Comparison of ENCODE assay signal across 8 cellular contexts in the genomic region with DNA sequence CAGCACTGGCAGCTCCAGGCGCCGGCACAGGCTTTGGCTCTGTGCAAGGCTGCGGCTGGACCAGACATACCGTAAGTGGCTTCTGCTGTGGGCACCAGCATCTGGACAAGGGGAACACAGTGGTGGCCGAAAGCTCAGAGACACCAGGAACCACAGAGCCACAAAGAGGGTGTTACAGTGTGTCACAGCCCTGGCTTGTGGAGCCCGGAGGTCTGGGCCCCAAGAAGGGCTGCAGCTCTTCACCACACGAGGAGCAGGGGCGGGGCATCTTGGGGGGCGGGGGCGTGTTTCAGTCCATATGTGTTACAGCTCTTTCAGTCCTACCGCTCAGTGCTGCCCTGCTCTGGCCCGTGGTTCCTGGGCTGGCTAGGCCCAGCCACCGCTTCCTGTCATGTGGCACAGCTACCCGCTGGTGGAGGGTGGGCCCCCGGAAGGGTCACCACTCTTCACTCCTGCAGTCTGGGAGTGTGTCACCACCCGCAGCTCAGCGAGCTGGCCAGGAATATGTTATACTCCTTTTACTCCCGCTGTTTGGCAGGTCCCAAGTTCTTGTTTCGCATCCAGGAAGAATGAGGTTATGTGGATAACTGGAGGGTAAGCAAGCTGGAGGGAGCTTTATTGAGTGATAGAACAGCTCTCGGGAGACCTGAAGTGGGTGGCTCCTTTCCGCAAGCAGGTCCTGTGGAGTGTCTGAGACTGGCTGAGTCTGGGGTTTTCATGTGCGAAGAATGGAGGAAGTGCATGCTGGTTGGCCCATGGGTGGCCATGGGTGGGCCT. TPM values are rescaled to one million over a fixed set of nuclear protein-coding genes. Genes with fewer than 3 reads are reported as not detected.
DNase-seq lines count a peak whose midpoint lies in the region; ATAC-seq, FAIRE-seq and TF ChIP-seq lines count a peak whose summit lies in the region.

No MANE protein-coding gene starts in this region.

- H3K27me3 ChIP-seq in BE2C = no peaks in the 10 kb centered on the region
- H3K27me3 ChIP-seq in HepG2 (ENCODE audit: control insufficient read depth in 1 of 2, insufficient read depth in 2 of 2, low read length in 2 of 2) = no peaks in the 10 kb centered on the region; a peak in 1 of 5 replicates

- CTCF ChIA-PET in HepG2 (lab: Yijun Ruan, JAX; ENCODE audit: low intra/inter-chr PET ratio, low total read pairs) = no interaction called here

- H3K9ac ChIP-seq in SK-N-MC (ENCODE audit: insufficient read length) = peak overlapping the region; percentile 67
- H3K9ac ChIP-seq in HepG2 (ENCODE audit: insufficient read depth, low read depth, low read length) = peak overlapping the region; percentile 85

- H3K79me2 ChIP-seq in HepG2 (ENCODE audit: insufficient read depth, low read length) = peaks cover 15% of the 10 kb centered on the region

- H3K36me3 ChIP-seq in BE2C = no peaks in the 10 kb centered on the region
- no peaks in the 10 kb centered on the region for H3K36me3 ChIP-seq in SK-N-MC (ENCODE audit: insufficient read depth, low read length)
- no peaks in the 10 kb centered on the region for H3K36me3 ChIP-seq in HepG2 (replicated peaks in 1 of 2; ENCODE audit: control insufficient read depth in 1 of 2, insufficient read depth in 2 of 2, low read length in 2 of 2)

- in situ Hi-C loops in HepG2 (cut with HindIII; ENCODE audit: extremely low pct_ligation_motif_present, low pct_unique_long_range_greater_than_20kb) = no loop called here

- 0% methylated on average over 3 of the region's 22 CpGs for WGBS in HepG2 (ENCODE audit: low lambda C conversion rate)

- H3K27ac ChIP-seq in SK-N-MC = peak overlapping the region; percentile 96
- H3K27ac ChIP-seq in caudate nucleus (ENCODE audit: low read depth, low read length) = peak overlapping the region; percentile 52
- peak overlapping the region; percentile 87 for H3K27ac ChIP-seq in HepG2 (ENCODE audit: extremely low read length, insufficient read depth, low read length)

- TF ChIP-seq EP300 in HepG2 (IDR thresholded peaks at IDR 0.05; ENCODE audit: low read depth in 2 of 2, low read length in 2 of 2) (peak in 1 of 2 experiments; percentile 1; a peak in 1 of 4 replicates), HepG2 (CRISPR knock-in tag; IDR thresholded peaks at IDR 0.05; ENCODE audit: borderline replicate concordance) (no peak)

- peak; percentile 91 for ATAC-seq in HepG2
- no peak for ATAC-seq in GM18519 (IDR thresholded peaks at IDR 0.05; ENCODE audit: low FRiP score, unreplicated experiment)

- peak overlapping the region; percentile 91 for H3K4me2 ChIP-seq in HepG2 (ENCODE audit: low read depth, low read length)

- peak; percentile 95 to 99 for TF ChIP-seq POLR2A in HepG2 (IDR thresholded peaks at IDR 0.05; ENCODE audit: insufficient read depth in 1 of 2, low read depth in 2 of 2, low read length in 2 of 2)

- H4K20me1 ChIP-seq in HepG2 (ENCODE audit: insufficient read depth, low read length) = no peaks in the 10 kb centered on the region

- peak; percentile 15; the same call in 1 of the 2 replicates for TF ChIP-seq RAD21 in HepG2 (CRISPR knock-in tag; IDR thresholded peaks at IDR 0.05)

- intact Hi-C loops in HepG2 (cut with micrococcal nuclease; ENCODE audit: unreplicated experiment) = no loop called here

- no peak overlapping the region for H3K4me3 ChIP-seq in BE2C (ENCODE audit: low read depth, low read length)
- H3K4me3 ChIP-seq in SK-N-MC = peak overlapping the region; percentile 71
- peak overlapping the region; percentile 72 to 89 (median 77); a peak in 5 of 6 replicates for H3K4me3 ChIP-seq in HepG2 (replicated peaks in 1 of 3; ENCODE audit: insufficient read depth in 1 of 3, low read depth in 2 of 3, low read length in 3 of 3)

- POLR2A ChIA-PET in HepG2 (lab: Yijun Ruan, JAX) = interaction anchor here (0.6 to 8.5 kb wide), 35 partner anchors 9 to 1407 kb away, joined by 3 to 391 read pairs (median 5); partner anchors contain the start of genes AGO3, CSF3R, EVA1B and MRPS15

- H3K9me3 ChIP-seq in BE2C (no peaks in the 10 kb centered on the region), SK-N-MC (ENCODE audit: low read depth, low read length) (no peaks in the 10 kb centered on the region), HepG2 (ENCODE audit: low read length) (no peaks in the 10 kb centered on the region)

- TF ChIP-seq CTCF in BE2C (IDR thresholded peaks at IDR 0.05; ENCODE audit: low read depth, low read length) (no peak), HepG2 (CRISPR knock-in tag; IDR thresholded peaks at IDR 0.05) (peak; percentile 57)

- H3K4me1 ChIP-seq in BE2C (no peaks in the 10 kb centered on the region), HepG2 (ENCODE audit: insufficient read depth, low read length) (peaks cover 41% of the 10 kb centered on the region)

- FAIRE-seq in HepG2 (lab: Jason Lieb, UNC) = peak; percentile 86

- BruUV-seq in HepG2 (replicated peaks; lab: Mats Ljungman, UMichigan) = no TSS peak

- no peak overlapping the region for H2AFZ ChIP-seq in HepG2 (ENCODE audit: low read length)

- DNase-seq in BE2C (peak; percentile 18), H4 (ENCODE audit: low spot score) (peak; percentile 86), SK-N-MC (ENCODE audit: low read depth, low spot score) (no peak), caudate nucleus (lab: John Stamatoyannopoulos, UW) (peak in 26 of 61 donors; percentile 3 to 40 (median 18)), HepG2 (ENCODE audit: low spot score) (peak; percentile 93), NCI-H345 treated with DMSO at 0.1 percent for 48 hours (lab: John Stamatoyannopoulos, UW; ENCODE audit: unreplicated experiment) (no peak)
- DNase-seq in stimulated activated CD8-positive, alpha-beta memory T cell treated with anti-CD3 and anti-CD28 coated beads, Interleukin-2, amount 100 ng/mL, for 48 hours (ENCODE audit: low read depth in 2 of 2) = peak; percentile 58 to 76

RNA-seq across cellular contexts. Expression of gene LSM10, which starts 3.3 kb away (rescaled TPM):
- 119 TPM for polyA plus RNA-seq in BE2C (2012; ENCODE audit: insufficient read depth, insufficient read length, low read depth)
- total RNA-seq in H4 (2014; rRNA removed; shearing (Covaris generic)) = 3.1 and 7.1 TPM in 2 replicates
- total RNA-seq in HepG2 (2016; rRNA removed; fragmentation: Illumina TruSeq; extraction: Trizol) = 14.0 and 17.0 TPM in 2 replicates
- total RNA-seq in HepG2 (2016; cell fraction: cytosol; rRNA removed; fragmentation: Illumina TruSeq; extraction: Trizol; ENCODE audit: low read depth) = 56.5 and 60.8 TPM in 2 replicates
- 14.8 TPM in 2 replicates for total RNA-seq in HepG2 (2016; cell fraction: insoluble cytoplasmic fraction; rRNA removed; fragmentation: Illumina TruSeq; extraction: Trizol)
- total RNA-seq in HepG2 (2016; cell fraction: membrane; rRNA removed; fragmentation: Illumina TruSeq; extraction: Trizol) = 50.9 and 52.1 TPM in 2 replicates
- 6.1 and 9.2 TPM in 2 replicates for total RNA-seq in HepG2 (2016; cell fraction: nucleus; rRNA removed; fragmentation: Illumina TruSeq; extraction: Trizol)
- 52.0 and 61.6 TPM in 2 replicates for polyA plus RNA-seq in HepG2 (2011; rRNA removed)
- 52.4 and 63.1 TPM in 2 replicates for polyA plus RNA-seq in HepG2 (2011; cell fraction: cytosol; rRNA removed)
- 18.3 and 21.3 TPM in 2 replicates for polyA plus RNA-seq in HepG2 (2011; cell fraction: nucleus; rRNA removed)
- polyA plus RNA-seq in HepG2 (2012) = 22.5 and 35.0 TPM in 2 replicates
- 247 and 272 TPM in 2 replicates for polyA plus RNA-seq in HepG2 (2016; cell fraction: cytosol; fragmentation: Illumina TruSeq; extraction: Trizol; ENCODE audit: low read depth)
- polyA plus RNA-seq in HepG2 (2016; cell fraction: insoluble cytoplasmic fraction; fragmentation: Illumina TruSeq; extraction: Trizol; ENCODE audit: low read depth) = 57.9 and 60.5 TPM in 2 replicates
- 158 and 176 TPM in 2 replicates for polyA plus RNA-seq in HepG2 (2016; cell fraction: membrane; fragmentation: Illumina TruSeq; extraction: Trizol; ENCODE audit: low read depth)
- polyA plus RNA-seq in HepG2 (2016; cell fraction: nucleus; fragmentation: Illumina TruSeq; extraction: Trizol; ENCODE audit: insufficient read depth, low read depth) = 38.1 and 40.1 TPM in 2 replicates
- polyA minus RNA-seq in HepG2 (2011; rRNA and poly(A)+ RNA removed; ENCODE audit: low replicate concordance) = 38.9 and 99.2 TPM in 2 replicates
- 11.0 and 14.3 TPM in 2 replicates for polyA minus RNA-seq in HepG2 (2011; cell fraction: cytosol; rRNA and poly(A)+ RNA removed)
- 9.0 and 11.3 TPM in 2 replicates for polyA minus RNA-seq in HepG2 (2011; cell fraction: nucleus; rRNA and poly(A)+ RNA removed)

RNA-seq across cellular contexts. Expression of gene STK40, which starts 15.3 kb away (rescaled TPM):
- polyA plus RNA-seq in BE2C (2012; ENCODE audit: insufficient read depth, insufficient read length, low read depth) = 49.4 TPM
- 25.1 and 25.3 TPM in 2 replicates for total RNA-seq in H4 (2014; rRNA removed; shearing (Covaris generic))
- 33.8 and 40.1 TPM in 2 replicates for total RNA-seq in HepG2 (2016; rRNA removed; fragmentation: Illumina TruSeq; extraction: Trizol)
- total RNA-seq in HepG2 (2016; cell fraction: cytosol; rRNA removed; fragmentation: Illumina TruSeq; extraction: Trizol; ENCODE audit: low read depth) = 24.9 and 25.5 TPM in 2 replicates
- 32.8 and 34.8 TPM in 2 replicates for total RNA-seq in HepG2 (2016; cell fraction: insoluble cytoplasmic fraction; rRNA removed; fragmentation: Illumina TruSeq; extraction: Trizol)
- 68.1 and 69.3 TPM in 2 replicates for total RNA-seq in HepG2 (2016; cell fraction: membrane; rRNA removed; fragmentation: Illumina TruSeq; extraction: Trizol)
- 19.0 and 20.3 TPM in 2 replicates for total RNA-seq in HepG2 (2016; cell fraction: nucleus; rRNA removed; fragmentation: Illumina TruSeq; extraction: Trizol)
- polyA plus RNA-seq in HepG2 (2011; rRNA removed) = 35.1 and 49.2 TPM in 2 replicates
- polyA plus RNA-seq in HepG2 (2011; cell fraction: cytosol; rRNA removed) = 30.7 and 33.6 TPM in 2 replicates
- polyA plus RNA-seq in HepG2 (2011; cell fraction: nucleus; rRNA removed) = 35.7 and 39.3 TPM in 2 replicates
- 32.0 and 37.7 TPM in 2 replicates for polyA plus RNA-seq in HepG2 (2012)
- polyA plus RNA-seq in HepG2 (2016; cell fraction: cytosol; fragmentation: Illumina TruSeq; extraction: Trizol; ENCODE audit: low read depth) = 28.6 and 31.6 TPM in 2 replicates
- polyA plus RNA-seq in HepG2 (2016; cell fraction: insoluble cytoplasmic fraction; fragmentation: Illumina TruSeq; extraction: Trizol; ENCODE audit: low read depth) = 42.6 and 52.9 TPM in 2 replicates
- 71.6 and 77.6 TPM in 2 replicates for polyA plus RNA-seq in HepG2 (2016; cell fraction: membrane; fragmentation: Illumina TruSeq; extraction: Trizol; ENCODE audit: low read depth)
- polyA plus RNA-seq in HepG2 (2016; cell fraction: nucleus; fragmentation: Illumina TruSeq; extraction: Trizol; ENCODE audit: insufficient read depth, low read depth) = 39.8 and 45.0 TPM in 2 replicates
- 14.8 and 47.6 TPM in 2 replicates for polyA minus RNA-seq in HepG2 (2011; rRNA and poly(A)+ RNA removed; ENCODE audit: low replicate concordance)
- 15.3 and 21.4 TPM in 2 replicates for polyA minus RNA-seq in HepG2 (2011; cell fraction: cytosol; rRNA and poly(A)+ RNA removed)
- 8.6 and 8.8 TPM in 2 replicates for polyA minus RNA-seq in HepG2 (2011; cell fraction: nucleus; rRNA and poly(A)+ RNA removed)

RNA-seq across cellular contexts. Expression of gene OSCP1, which starts 49.2 kb away (rescaled TPM):
- 1.4 TPM for polyA plus RNA-seq in BE2C (2012; ENCODE audit: insufficient read depth, insufficient read length, low read depth)
- 6.9 and 8.4 TPM in 2 replicates for total RNA-seq in H4 (2014; rRNA removed; shearing (Covaris generic))
- 0.60 and 0.86 TPM in 2 replicates for total RNA-seq in HepG2 (2016; rRNA removed; fragmentation: Illumina TruSeq; extraction: Trizol)
- 0.71 and 1.1 TPM in 2 replicates for total RNA-seq in HepG2 (2016; cell fraction: cytosol; rRNA removed; fragmentation: Illumina TruSeq; extraction: Trizol; ENCODE audit: low read depth)
- 1.0 and 1.6 TPM in 2 replicates for total RNA-seq in HepG2 (2016; cell fraction: insoluble cytoplasmic fraction; rRNA removed; fragmentation: Illumina TruSeq; extraction: Trizol)
- total RNA-seq in HepG2 (2016; cell fraction: membrane; rRNA removed; fragmentation: Illumina TruSeq; extraction: Trizol) = 0.72 and 1.4 TPM in 2 replicates
- 0.34 and 1.4 TPM in 2 replicates for total RNA-seq in HepG2 (2016; cell fraction: nucleus; rRNA removed; fragmentation: Illumina TruSeq; extraction: Trizol)
- 0.84 and 0.85 TPM in 2 replicates for polyA plus RNA-seq in HepG2 (2011; rRNA removed)
- polyA plus RNA-seq in HepG2 (2011; cell fraction: cytosol; rRNA removed) = 0.46 and 0.48 TPM in 2 replicates
- polyA plus RNA-seq in HepG2 (2011; cell fraction: nucleus; rRNA removed) = 0.23 and 0.93 TPM in 2 replicates
- 1.3 TPM in 2 replicates for polyA plus RNA-seq in HepG2 (2012)
- polyA plus RNA-seq in HepG2 (2016; cell fraction: cytosol; fragmentation: Illumina TruSeq; extraction: Trizol; ENCODE audit: low read depth) = 0.35 and 0.55 TPM in 2 replicates
- 0.72 and 0.93 TPM in 2 replicates for polyA plus RNA-seq in HepG2 (2016; cell fraction: insoluble cytoplasmic fraction; fragmentation: Illumina TruSeq; extraction: Trizol; ENCODE audit: low read depth)
- polyA plus RNA-seq in HepG2 (2016; cell fraction: membrane; fragmentation: Illumina TruSeq; extraction: Trizol; ENCODE audit: low read depth) = 0.69 and 1.2 TPM in 2 replicates
- 1.1 and 1.4 TPM in 2 replicates for polyA plus RNA-seq in HepG2 (2016; cell fraction: nucleus; fragmentation: Illumina TruSeq; extraction: Trizol; ENCODE audit: insufficient read depth, low read depth)
- 0.56 and 3.7 TPM in 2 replicates for polyA minus RNA-seq in HepG2 (2011; rRNA and poly(A)+ RNA removed; ENCODE audit: low replicate concordance)
- 0.62 TPM in 1 of 2 replicates, not detected in the other for polyA minus RNA-seq in HepG2 (2011; cell fraction: cytosol; rRNA and poly(A)+ RNA removed)
- polyA minus RNA-seq in HepG2 (2011; cell fraction: nucleus; rRNA and poly(A)+ RNA removed) = 1.4 and 2.0 TPM in 2 replicates

Comparison
In these comparisons a context has a peak if more than half of its experiments do, and no peak if none do; other contexts are left out.
1. DNase-seq: peak in BE2C (single experiment), H4 (single experiment), HepG2 (single experiment) and stimulated activated CD8-positive, alpha-beta memory T cell treated with anti-CD3 and anti-CD28 coated beads, Interleukin-2, amount 100 ng/mL, for 48 hours (2 of 2); none in SK-N-MC (single experiment) and NCI-H345 treated with DMSO at 0.1 percent for 48 hours (single experiment).
2. Peak in every context shown above with its lines, with median percentiles within 50 percentile points of each other: H3K27ac ChIP-seq.